3 cellular contexts compared by ENCODE assay signal in the genomic region with DNA sequence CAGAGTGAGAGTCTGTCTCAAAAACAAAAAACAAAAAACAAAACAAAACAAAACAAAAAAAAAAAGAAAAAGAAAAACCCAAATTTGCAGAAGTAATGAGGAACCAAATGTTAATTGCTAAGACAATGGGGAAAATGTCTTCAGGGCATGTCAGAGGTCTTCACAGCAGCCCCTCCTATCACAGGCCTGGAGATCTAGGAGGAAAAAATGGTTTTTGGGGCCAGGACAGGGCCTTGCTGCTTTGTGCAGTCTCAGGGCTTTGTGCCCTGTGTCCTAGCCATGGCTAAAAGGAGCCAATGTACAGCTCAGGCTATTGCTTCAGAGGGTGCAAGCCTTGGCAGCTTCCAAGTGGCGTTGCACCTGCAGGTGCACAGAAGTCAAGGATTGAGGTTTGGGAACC. TPM values are rescaled to one million over a fixed set of nuclear protein-coding genes. Genes with fewer than 3 reads are reported as not detected.
"Had no signal": no experiment of that assay in that cellular context is flagged by ENCODE, and none has a peak within 500 bp of the region (broad histone marks: within the 10 kb centered on the region; RNA-seq: fewer than 3 reads in every experiment).

No MANE protein-coding gene starts in this region.

RNA-seq across cellular contexts. Expression of a gene that starts 9.1 kb away (rescaled TPM):
- total RNA-seq: HT-29, HT1080, IMR-90 had no signal
- polyA plus RNA-seq: IMR-90 had no signal
